Comparison of ENCODE assay signal across 38 cellular contexts in the genomic region with DNA sequence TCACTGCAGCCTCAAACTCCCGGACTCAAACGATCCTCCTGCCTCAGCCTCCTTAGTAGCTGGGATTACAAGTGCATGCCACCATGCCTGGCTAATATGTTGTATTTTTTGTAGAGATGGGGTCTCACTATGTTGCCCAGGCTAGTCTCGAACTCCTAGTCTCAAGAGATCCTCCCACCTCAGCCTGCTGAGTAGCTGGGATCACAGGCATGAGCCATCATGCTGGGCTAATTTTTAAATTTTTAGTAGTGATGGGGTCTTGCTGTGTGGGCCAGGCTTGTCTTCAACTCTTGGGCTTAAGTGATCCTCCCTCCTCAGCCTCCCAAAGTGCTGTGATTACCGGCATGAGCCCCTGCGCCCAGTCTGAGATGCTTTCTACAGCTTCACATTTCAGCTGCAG. TPM values are rescaled to one million over a fixed set of nuclear protein-coding genes. Genes with fewer than 3 reads are reported as not detected.
"Had no signal": no experiment of that assay in that cellular context is flagged by ENCODE, and none has a peak within 500 bp of the region (broad histone marks: within the 10 kb centered on the region; RNA-seq: fewer than 3 reads in every experiment).

No MANE protein-coding gene starts in this region.

- ATAC-seq: activated naive CD4-positive, alpha-beta T cell treated with anti-CD3 and anti-CD28 coated beads, Interleukin-2, amount 50 U/mL, for 72 hours; activated naive CD8-positive, alpha-beta T cell treated with anti-CD3 and anti-CD28 coated beads, Interleukin-2, amount 50 U/mL, for 24 hours; activated T-cell treated with anti-CD3 and anti-CD28 coated beads, Interleukin-2, amount 50 U/mL, for 4 hours; activated T-cell treated with anti-CD3 and anti-CD28 coated beads, Interleukin-2, amount 50 U/mL, for 72 hours; activated T-helper 17 cell treated with anti-CD3 and anti-CD28 coated beads, Interleukin-2, amount 50 U/mL, for 72 hours; body of pancreas had no signal

- H3K27me3 ChIP-seq: adrenal gland, ascending aorta, body of pancreas, brain microvascular endothelial cell, cardiac muscle cell had no signal

- FAIRE-seq: astrocyte, bronchial epithelial cell had no signal

- H3K36me3 ChIP-seq: adrenal gland, ascending aorta, brain microvascular endothelial cell, breast epithelium, cardiac muscle cell had no signal

- H3K4me3 ChIP-seq: adrenal gland, ascending aorta, body of pancreas, breast epithelium, cardiac muscle cell had no signal

- H3K4me1 ChIP-seq: adrenal gland, ascending aorta, body of pancreas, breast epithelium had no signal

- H3K9me3 ChIP-seq: adrenal gland, ascending aorta, body of pancreas had no signal

- H3K27ac ChIP-seq: adrenal gland, ascending aorta, body of pancreas, brain microvascular endothelial cell, breast epithelium, cardiac muscle cell had no signal

- DNase-seq: activated effector memory CD4-positive, alpha-beta T cell treated with anti-CD3 and anti-CD28 coated beads, Interleukin-2, amount 50 U/mL, for 16 hours; activated effector memory CD4-positive, alpha-beta T cell treated with Interleukin-2 at 50 U/mL for 16 hours; activated gamma-delta T cell; activated gamma-delta T cell treated with Interleukin-2 at 50 U/mL for 16 hours; activated naive CD4-positive, alpha-beta T cell; activated naive CD4-positive, alpha-beta T cell treated with anti-CD3 and anti-CD28 coated beads for 36 hours; activated naive CD4-positive, alpha-beta T cell treated with anti-CD3 and anti-CD28 coated beads, Interleukin-2, amount 10 ng/mL, durations not matched to agents 7 days and 5 days; activated naive CD4-positive, alpha-beta T cell treated with anti-CD3 and anti-CD28 coated beads, Interleukin-2, amount 50 U/mL, for 16 hours; activated naive CD4-positive, alpha-beta T cell treated with Interleukin-2 at 50 U/mL for 16 hours; activated naive CD8-positive, alpha-beta T cell treated with anti-CD3 and anti-CD28 coated beads for 36 hours; activated naive CD8-positive, alpha-beta T cell treated with anti-CD3 and anti-CD28 coated beads, Interleukin-2, amount 10 ng/mL, durations not matched to agents 7 days and 5 days; activated naive CD8-positive, alpha-beta T cell treated with anti-CD3 and anti-CD28 coated beads, Interleukin-2, amount 50 U/mL, for 24 hours; activated T-cell treated with anti-CD3 and anti-CD28 coated beads, Interleukin-2, amount 50 U/mL, for 24 hours; activated T-cell treated with anti-CD3 and anti-CD28 coated beads, Interleukin-2, amount 50 U/mL, for 4 hours; activated T-cell treated with anti-CD3 and anti-CD28 coated beads, Interleukin-2, amount 50 U/mL, for 48 hours; activated T-cell treated with anti-CD3 and anti-CD28 coated beads, Interleukin-2, amount 50 U/mL, for 72 hours; adrenal gland; amniotic stem cell; amygdala; anterior cingulate cortex; aorta; body of pancreas; brain microvascular endothelial cell; caudate nucleus; central memory CD4-positive, alpha-beta T cell; cerebellar nuclear complex had no signal

RNA-seq across cellular contexts. Expression of a gene that starts 15.3 kb away (rescaled TPM):
- total RNA-seq: activated naive CD8-positive, alpha-beta T cell treated with anti-CD3 and anti-CD28 coated beads for 36 hours; activated naive CD8-positive, alpha-beta T cell treated with anti-CD3 and anti-CD28 coated beads, Interleukin-2, amount 10 ng/mL, durations not matched to agents 7 days and 5 days; activated T-cell treated with anti-CD3 and anti-CD28 coated beads, Interleukin-2, amount 50 U/mL, for 4 hours; activated T-helper 1 cell treated with anti-CD3 and anti-CD28 coated beads, Interleukin-12 subunit alpha, Interleukin-12 subunit beta, Interleukin-2, Interleukin-4 antibody, amounts not matched to agents 30 ng/mL and 10 ng/mL and 1 ng/mL, durations not matched to agents 14 hours and 24 hours and 36 hours; activated T-helper 17 cell treated with anti-CD3 and anti-CD28 coated beads, Interleukin-2, amount 50 U/mL, for 72 hours; activated T-helper 2 cell treated with anti-CD3 and anti-CD28 coated beads, Interferon-gamma antibody, Interleukin-2, Interleukin-4, amounts not matched to agents 10 μg/mL and 5 μg/mL and 100 μg/mL, durations not matched to agents 14 hours and 24 hours and 36 hours; aorta; ascending aorta; bronchial epithelial cell; cardiac septum; chondrocyte had no signal
- polyA plus RNA-seq: aorta had no signal

RNA-seq across cellular contexts. Expression of a gene that starts 26.9 kb away (rescaled TPM):
- total RNA-seq: aorta, ascending aorta, body of pancreas, bronchial epithelial cell, chondrocyte had no signal
- polyA plus RNA-seq: aorta had no signal

RNA-seq across cellular contexts. Expression of a gene that starts 37.1 kb away (rescaled TPM):
- total RNA-seq: activated naive CD4-positive, alpha-beta T cell treated with anti-CD3 and anti-CD28 coated beads for 36 hours; activated naive CD4-positive, alpha-beta T cell treated with anti-CD3 and anti-CD28 coated beads, Interleukin-2, amount 50 U/mL, for 72 hours; activated naive CD8-positive, alpha-beta T cell treated with anti-CD3 and anti-CD28 coated beads for 36 hours; activated naive CD8-positive, alpha-beta T cell treated with anti-CD3 and anti-CD28 coated beads, Interleukin-2, amount 10 ng/mL, durations not matched to agents 7 days and 5 days; activated T-cell treated with anti-CD3 and anti-CD28 coated beads, Interleukin-2, amount 50 U/mL, for 4 hours; activated T-cell treated with anti-CD3 and anti-CD28 coated beads, Interleukin-2, amount 50 U/mL, for 72 hours; activated T-helper 1 cell treated with anti-CD3 and anti-CD28 coated beads, Interleukin-12 subunit alpha, Interleukin-12 subunit beta, Interleukin-2, Interleukin-4 antibody, amounts not matched to agents 30 ng/mL and 10 ng/mL and 1 ng/mL, durations not matched to agents 14 hours and 24 hours and 36 hours; activated T-helper 17 cell treated with anti-CD3 and anti-CD28 coated beads, Interleukin-2, amount 50 U/mL, for 72 hours; activated T-helper 2 cell treated with anti-CD3 and anti-CD28 coated beads, Interferon-gamma antibody, Interleukin-2, Interleukin-4, amounts not matched to agents 10 μg/mL and 5 μg/mL and 100 μg/mL, durations not matched to agents 14 hours and 24 hours and 36 hours; ascending aorta; body of pancreas; bronchial epithelial cell; cerebellum; chondrocyte had no signal
